Comparison of ENCODE assay signal across 9 cellular contexts in genomic region chr3:16723994-16724393, GRCh38.
DNase-seq lines count a peak whose midpoint lies in the region; ATAC-seq and TF ChIP-seq lines count a peak whose summit lies in the region.
"Had no signal": no experiment of that assay in that cellular context is flagged by ENCODE, and none has a peak within 500 bp of the region (broad histone marks: within the 10 kb centered on the region; RNA-seq: fewer than 3 reads in every experiment).

No MANE protein-coding gene starts in this region.

- H3K27me3 Mint-ChIP-seq in natural killer cell (ENCODE audit: low read depth in 2 of 2) = peaks cover 0 to 5% of the 10 kb centered on the region in 2 donors
- peaks cover 0 to 7% of the 10 kb centered on the region in 2 donors for H3K27me3 Mint-ChIP-seq in natural killer cell treated with Interleukin-12 subunit alpha and Interleukin-12 subunit beta and Interleukin-15 and Interleukin-18, amount 100 ng/mL, for 72 hours
- no peaks in the 10 kb centered on the region for H3K27me3 Mint-ChIP-seq in glutamatergic neuron (ENCODE audit: unreplicated experiment)

- DNase-seq in natural killer cell (no peak), SK-MEL-5 (ENCODE audit: low read depth, low spot score) (peak; percentile 36), glutamatergic neuron (no peak)
- no peak for DNase-seq in natural killer cell treated with Interleukin-12 subunit alpha and Interleukin-12 subunit beta and Interleukin-15 and Interleukin-18, amount 100 ng/mL, for 72 hours (ENCODE audit: low spot score)
- DNase-seq in activated CD8-positive, alpha-beta memory T cell treated with anti-CD3 and anti-CD28 coated beads, Interleukin-2, amount 50 U/mL, for 4 hours = no peak
- no peak for DNase-seq in activated CD4-positive, alpha-beta T cell treated with anti-CD3 and anti-CD28 coated beads, Interleukin-2, amount 50 U/mL, for 4 hours
- DNase-seq: stimulated activated CD4-positive, alpha-beta T cell treated with anti-CD3 and anti-CD28 coated beads, Interleukin-4, amount 100 ng/mL, for 24 hours had no signal

- TF ChIP-seq CTCF in natural killer cell (IDR thresholded peaks at IDR 0.05) = no peak
- TF ChIP-seq CTCF in glutamatergic neuron (IDR thresholded peaks at IDR 0.05; ENCODE audit: partially characterized antibody, unreplicated experiment) = peak; percentile 50

- H3K36me3 Mint-ChIP-seq in natural killer cell (peaks cover 12% of the 10 kb centered on the region), glutamatergic neuron (ENCODE audit: unreplicated experiment) (peaks cover 5% of the 10 kb centered on the region)
- peaks cover 9% of the 10 kb centered on the region for H3K36me3 Mint-ChIP-seq in natural killer cell treated with Interleukin-12 subunit alpha and Interleukin-12 subunit beta and Interleukin-15 and Interleukin-18, amount 100 ng/mL, for 72 hours

- H3K27ac Mint-ChIP-seq in natural killer cell = no peak overlapping the region
- H3K27ac Mint-ChIP-seq in natural killer cell treated with Interleukin-12 subunit alpha and Interleukin-12 subunit beta and Interleukin-15 and Interleukin-18, amount 100 ng/mL, for 72 hours = no peak overlapping the region
- no peak overlapping the region for H3K27ac Mint-ChIP-seq in glutamatergic neuron (ENCODE audit: unreplicated experiment)

- intact Hi-C loops in natural killer cell (cut with micrococcal nuclease) = no loop called here

- H3K4me3 Mint-ChIP-seq in natural killer cell = no peak overlapping the region
- no peak overlapping the region for H3K4me3 Mint-ChIP-seq in natural killer cell treated with Interleukin-12 subunit alpha and Interleukin-12 subunit beta and Interleukin-15 and Interleukin-18, amount 100 ng/mL, for 72 hours
- no peak overlapping the region for H3K4me3 Mint-ChIP-seq in glutamatergic neuron (ENCODE audit: unreplicated experiment)

- no peaks in the 10 kb centered on the region for H3K4me1 Mint-ChIP-seq in natural killer cell
- peaks cover 0 to 5% of the 10 kb centered on the region in 2 donors for H3K4me1 Mint-ChIP-seq in natural killer cell treated with Interleukin-12 subunit alpha and Interleukin-12 subunit beta and Interleukin-15 and Interleukin-18, amount 100 ng/mL, for 72 hours (ENCODE audit: low read depth in 2 of 2)
- peaks cover 2% of the 10 kb centered on the region for H3K4me1 Mint-ChIP-seq in glutamatergic neuron (ENCODE audit: low read depth, unreplicated experiment)

- ATAC-seq in natural killer cell = peak; percentile 66 to 76 (median 68)
- no peak for ATAC-seq in natural killer cell treated with Interleukin-12 subunit alpha and Interleukin-12 subunit beta and Interleukin-15 and Interleukin-18, amount 100 ng/mL, for 72 hours
- no peak for ATAC-seq in HG03442 (IDR thresholded peaks at IDR 0.05; ENCODE audit: unreplicated experiment)
- ATAC-seq in GM21529 (IDR thresholded peaks at IDR 0.05; ENCODE audit: unreplicated experiment) = no peak

- in situ Hi-C loops in SK-MEL-5 (cut with HindIII; ENCODE audit: low pct_unique_long_range_greater_than_20kb, low sequenced_read_pairs) = no loop called here

- H3K9me3 Mint-ChIP-seq in natural killer cell (no peaks in the 10 kb centered on the region), glutamatergic neuron (ENCODE audit: unreplicated experiment) (peaks cover 2% of the 10 kb centered on the region)
- H3K9me3 Mint-ChIP-seq in natural killer cell treated with Interleukin-12 subunit alpha and Interleukin-12 subunit beta and Interleukin-15 and Interleukin-18, amount 100 ng/mL, for 72 hours = no peaks in the 10 kb centered on the region

Comparison
In these comparisons a context has a peak if more than half of its experiments do, and no peak if none do; other contexts are left out.
1. ATAC-seq: peak in natural killer cell (3 of 3); none in natural killer cell treated with Interleukin-12 subunit alpha and Interleukin-12 subunit beta and Interleukin-15 and Interleukin-18, amount 100 ng/mL, for 72 hours (0 of 2), HG03442 (single experiment) and GM21529 (single experiment).